In the genomic region with DNA sequence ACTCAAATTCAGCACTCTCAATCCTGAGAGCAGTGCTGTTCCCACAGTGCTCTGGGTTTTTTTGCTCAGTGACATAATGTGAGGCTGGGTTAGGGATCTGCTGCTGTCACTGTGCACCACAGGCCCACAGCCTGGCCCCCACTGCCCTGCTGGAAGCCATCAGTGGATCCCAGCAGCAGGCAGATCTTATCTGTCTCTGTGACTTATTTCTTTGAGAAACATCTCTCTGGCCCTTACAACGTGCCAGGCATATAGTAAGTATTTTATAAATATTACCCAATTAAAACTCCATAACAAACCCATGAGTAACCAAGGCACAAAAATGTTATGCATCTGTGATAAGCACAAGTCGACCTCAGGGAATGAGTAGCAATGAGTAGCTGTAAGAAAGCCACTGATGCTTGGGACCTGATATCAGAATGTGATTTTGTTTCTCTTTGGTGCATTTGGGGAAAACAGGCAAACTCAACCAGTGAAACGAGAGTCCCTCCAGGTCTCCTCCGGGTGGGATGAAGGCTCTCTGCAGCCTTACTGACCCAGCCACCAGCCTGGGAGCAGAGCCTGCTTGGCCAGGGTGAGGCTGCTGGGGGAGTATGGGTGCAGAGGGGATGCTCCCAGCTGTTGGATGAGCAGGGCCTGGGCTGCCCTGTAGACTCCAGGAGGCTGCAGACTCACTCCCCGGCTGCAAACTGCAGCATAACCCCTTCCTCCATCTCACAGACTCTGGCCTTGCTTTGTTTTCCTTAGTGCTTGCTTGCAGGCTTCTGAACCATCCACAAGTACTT, we compare ENCODE assay signal across 10 cellular contexts.
A peak's percentile ranks its signal among the peaks of the same experiment; 100 is the strongest.
DNase-seq lines count a peak whose midpoint lies in the region; ATAC-seq and TF ChIP-seq lines count a peak whose summit lies in the region.
"Had no signal": no experiment of that assay in that cellular context is flagged by ENCODE, and none has a peak within 500 bp of the region (broad histone marks: within the 10 kb centered on the region; RNA-seq: fewer than 3 reads in every experiment).

No MANE protein-coding gene starts in this region.

- H3K27me3 ChIP-seq in left ventricle myocardium inferior (ENCODE audit: low read depth) (no peaks in the 10 kb centered on the region), lower lobe of right lung (ENCODE audit: low read depth) (no peaks in the 10 kb centered on the region), vagina (no peaks in the 10 kb centered on the region)

- H3K36me3 ChIP-seq in left ventricle myocardium inferior: no peaks in the 10 kb centered on the region
- no peaks in the 10 kb centered on the region for H3K36me3 ChIP-seq in lower lobe of right lung
- H3K36me3 ChIP-seq in vagina: no peaks in the 10 kb centered on the region

- H3K4me1 ChIP-seq in left ventricle myocardium inferior: no peaks in the 10 kb centered on the region
- H3K4me1 ChIP-seq in lower lobe of right lung: peaks cover 8% of the 10 kb centered on the region
- peaks cover 14% of the 10 kb centered on the region for H3K4me1 ChIP-seq in vagina

- in situ Hi-C loops in astrocyte of the spinal cord (cut with HindIII; ENCODE audit: low sequenced_read_pairs): no loop called here

- H3K4me3 ChIP-seq in left ventricle myocardium inferior: no peak overlapping the region
- H3K4me3 ChIP-seq in astrocyte of the spinal cord (ENCODE audit: low read depth, low read length): no peak overlapping the region
- H3K4me3 ChIP-seq in lower lobe of right lung: no peak overlapping the region
- H3K4me3 ChIP-seq in vagina: no peak overlapping the region

- H3K27ac ChIP-seq in left ventricle myocardium inferior (replicated peaks) (no peak overlapping the region), lower lobe of right lung (peak overlapping the region; percentile 8), vagina (peak overlapping the region; percentile 33)

- no peak for DNase-seq in Right ventricle myocardium inferior (ENCODE audit: missing footprints)
- DNase-seq in left ventricle myocardium inferior: no peak
- peak; percentile 59 for DNase-seq in astrocyte of the spinal cord (ENCODE audit: low read depth, low spot score)
- DNase-seq in lower lobe of right lung: no peak
- DNase-seq in vagina (ENCODE audit: extremely low spot score in 2 of 2): no peak
- DNase-seq in NCI-H82 (lab: John Stamatoyannopoulos, UW): no peak
- DNase-seq: NCI-H2081 had no signal

- no peak for TF ChIP-seq POLR2A in vagina (IDR thresholded peaks at IDR 0.05)

- ATAC-seq in Right ventricle myocardium inferior (peak; percentile 16), lower lobe of right lung (peak; percentile 24 to 32), GM21723 (IDR thresholded peaks at IDR 0.05; ENCODE audit: unreplicated experiment) (no peak), HG02571 (IDR thresholded peaks at IDR 0.05; ENCODE audit: unreplicated experiment) (no peak)
- ATAC-seq: HepG2 had no signal

- TF ChIP-seq CTCF in left ventricle myocardium inferior (IDR thresholded peaks at IDR 0.05; ENCODE audit: borderline replicate concordance) (no peak), astrocyte of the spinal cord (IDR thresholded peaks at IDR 0.05; ENCODE audit: low read depth, low read length) (no peak), lower lobe of right lung (IDR thresholded peaks at IDR 0.05) (no peak), vagina (IDR thresholded peaks at IDR 0.05) (no peak)

- intact Hi-C loops in Right ventricle myocardium inferior (cut with DNase I) (no loop called here), left ventricle myocardium inferior (cut with micrococcal nuclease) (no loop called here), lower lobe of right lung (cut with DNase I) (no loop called here), vagina (cut with DNase I) (no loop called here)

- H3K9me3 ChIP-seq in left ventricle myocardium inferior (replicated peaks) (peaks cover 14% of the 10 kb centered on the region), lower lobe of right lung (no peaks in the 10 kb centered on the region), vagina (no peaks in the 10 kb centered on the region)

Comparison
In these comparisons a context has a peak if more than half of its experiments do, and no peak if none do; other contexts are left out.
1. ATAC-seq: peak in Right ventricle myocardium inferior (single experiment) and lower lobe of right lung (2 of 2); none in GM21723 (single experiment) and HG02571 (single experiment).